ENCODE assay signal across 1 cellular context in genomic region chr2:3518496-3519254, GRCh38.
TF ChIP-seq lines count a peak whose summit lies in the region.

No MANE protein-coding gene starts in this region.

TF ChIP-seq in HepG2, 621 proteins besides CTCF, POLR2A, EP300 and RAD21 (continued from another document and continues in another):
- TF ChIP-seq SOX13 (IDR thresholded peaks at IDR 0.05) (0 out of 2 replicates have a peak, but pooled peaks have one; percentile 2), SOX13 (CRISPR knock-in tag; conservative IDR thresholded peaks at IDR 0.05 in 1 of 2, IDR thresholded peaks at IDR 0.05 in 1 of 2) (no peak), MYPOP (CRISPR knock-in tag; IDR thresholded peaks at IDR 0.05) (peak; percentile 4; the same call in 1 of the 2 replicates), ZBTB20 (CRISPR knock-in tag; IDR thresholded peaks at IDR 0.05; ENCODE audit: borderline replicate concordance, low read depth) (peak; percentile 73; the same call in 1 of the 2 replicates), USF2 (IDR thresholded peaks at IDR 0.05; ENCODE audit: low read depth, low read length) (no peak), USF2 (CRISPR knock-in tag; IDR thresholded peaks at IDR 0.05; ENCODE audit: borderline replicate concordance) (no peak), ZBTB7A (CRISPR knock-in tag; IDR thresholded peaks at IDR 0.05) (peak; percentile 78), ZNF776 (CRISPR knock-in tag; IDR thresholded peaks at IDR 0.05) (peak; percentile 31; the same call in 1 of the 2 replicates), ARID4A (CRISPR knock-in tag; IDR thresholded peaks at IDR 0.05; ENCODE audit: borderline replicate concordance) (peak; percentile 68), ZNF740 (CRISPR knock-in tag; IDR thresholded peaks at IDR 0.05) (peak; percentile 22; the same call in 1 of the 2 replicates), ZNF780A (CRISPR knock-in tag; IDR thresholded peaks at IDR 0.05) (peak; percentile 26; the same call in 1 of the 2 replicates), REL (CRISPR knock-in tag; conservative IDR thresholded peaks at IDR 0.05) (peak; percentile 83), ASH2L (IDR thresholded peaks at IDR 0.05; ENCODE audit: insufficient read length, low read depth, low read length) (peak; percentile 51), ZBTB14 (CRISPR knock-in tag; IDR thresholded peaks at IDR 0.05) (0 out of 2 replicates have a peak, but pooled peaks have one; percentile 26), ZFY (CRISPR knock-in tag; IDR thresholded peaks at IDR 0.05) (no peak; the same call in 1 of the 2 replicates), MEIS1 (CRISPR knock-in tag; IDR thresholded peaks at IDR 0.05; ENCODE audit: borderline replicate concordance) (peak; percentile 42; the same call in 1 of the 2 replicates), SALL1 (CRISPR knock-in tag; IDR thresholded peaks at IDR 0.05) (peak; percentile 55; the same call in 1 of the 2 replicates), ATF2 (CRISPR knock-in tag; IDR thresholded peaks at IDR 0.05) (0 out of 2 replicates have a peak, but pooled peaks have one; percentile 61), BATF2 (CRISPR knock-in tag; IDR thresholded peaks at IDR 0.05) (peak; percentile 81; the same call in 1 of the 2 replicates), POLR2AphosphoS5 (IDR thresholded peaks at IDR 0.05; ENCODE audit: low read depth, low read length) (peak; percentile 89), PAX8 (CRISPR knock-in tag; IDR thresholded peaks at IDR 0.05; ENCODE audit: borderline replicate concordance) (peak; percentile 23; the same call in 1 of the 2 replicates), BRD4 (CRISPR knock-in tag; IDR thresholded peaks at IDR 0.05) (peak; percentile 79; the same call in 1 of the 2 replicates), ZHX2 (IDR thresholded peaks at IDR 0.05; ENCODE audit: low read depth) (0 out of 2 replicates have a peak, but pooled peaks have one; percentile 8), ZHX2 (CRISPR knock-in tag; IDR thresholded peaks at IDR 0.05; ENCODE audit: borderline replicate concordance) (peak; percentile 93), NFE2L1 (CRISPR knock-in tag; IDR thresholded peaks at IDR 0.05; ENCODE audit: borderline replicate concordance) (no peak), ZNF557 (CRISPR knock-in tag; IDR thresholded peaks at IDR 0.05) (0 out of 2 replicates have a peak, but pooled peaks have one; percentile 55), RXRA (CRISPR knock-in tag; IDR thresholded peaks at IDR 0.05) (no peak), HIVEP1 (CRISPR knock-in tag; IDR thresholded peaks at IDR 0.05) (peak; percentile 76; the same call in 1 of the 2 replicates), ZSCAN25 (CRISPR knock-in tag; IDR thresholded peaks at IDR 0.05) (peak; percentile 71; the same call in 1 of the 2 replicates), ZNF414 (CRISPR knock-in tag; IDR thresholded peaks at IDR 0.05) (no peak; the same call in 1 of the 2 replicates), POGK (CRISPR knock-in tag; conservative IDR thresholded peaks at IDR 0.05) (no peak), ZSCAN12 (CRISPR knock-in tag; IDR thresholded peaks at IDR 0.05) (0 out of 2 replicates have a peak, but pooled peaks have one; percentile 78), THAP8 (CRISPR knock-in tag; IDR thresholded peaks at IDR 0.05; ENCODE audit: borderline replicate concordance) (peak; percentile 34; the same call in 1 of the 2 replicates)
